ENCODE assay signal across 8 cellular contexts in genomic region chr17:32445075-32445427, GRCh38. TPM values are rescaled to one million over a fixed set of nuclear protein-coding genes. Genes with fewer than 3 reads are reported as not detected.
DNase-seq lines count a peak whose midpoint lies in the region; ATAC-seq, FAIRE-seq and TF ChIP-seq lines count a peak whose summit lies in the region.

No MANE protein-coding gene starts in this region.

- H3K36me3 ChIP-seq in neural cell (ENCODE audit: insufficient read depth, low read length) (peaks cover 10% of the 10 kb centered on the region), tibial artery (peaks cover 18 to 31% (median 31%) of the 10 kb centered on the region in 3 donors)

- H3K27me3 ChIP-seq in neural cell (ENCODE audit: insufficient read depth, low read depth, low read length) (no peaks in the 10 kb centered on the region), tibial artery (no peaks in the 10 kb centered on the region)

- H2AFZ ChIP-seq in neural cell (ENCODE audit: low read depth, low read length) = peak overlapping the region; percentile 56

- peak overlapping the region; percentile 88 for H3K9ac ChIP-seq in neural cell (ENCODE audit: low read length)

- DNase-seq in A549 (ENCODE audit: low read depth in 1 of 2, low spot score in 1 of 2) (peak; percentile 61 to 70), fibroblast of peridontal ligament (ENCODE audit: extremely low read depth) (peak; percentile 50), tibial artery (peak in 1 of 2 donors; percentile 28), NCI-H128 (lab: John Stamatoyannopoulos, UW; ENCODE audit: unreplicated experiment) (no peak)
- no peak for DNase-seq in Jurkat, Clone E6-1 (ENCODE audit: low read depth, low spot score)
- DNase-seq in activated CD8-positive, alpha-beta T cell treated with anti-CD3 and anti-CD28 coated beads, Interleukin-2, amount 10 ng/mL, durations not matched to agents 7 days and 5 days = peak; percentile 37

- TF ChIP-seq POLR2A in A549 (IDR thresholded peaks at IDR 0.05; ENCODE audit: low read length) = 0 out of 2 replicates have a peak, but pooled peaks have one; percentile 18

- H3K79me2 ChIP-seq in neural cell (replicated peaks; ENCODE audit: insufficient read depth, low read length) = peaks cover 54% of the 10 kb centered on the region

- H3K4me1 ChIP-seq in A549 (peaks cover 19% of the 10 kb centered on the region), tibial artery (peaks cover 0 to 25% (median 14%) of the 10 kb centered on the region in 4 donors)

- ATAC-seq in A549 (peak; percentile 63 to 76), GM18870 (IDR thresholded peaks at IDR 0.05; ENCODE audit: unreplicated experiment) (peak; percentile 16)
- peak; percentile 11 for ATAC-seq in activated CD8-positive, alpha-beta T cell treated with anti-CD3 and anti-CD28 coated beads, Interleukin-2, amount 10 ng/mL, durations not matched to agents 7 days and 5 days

- no peak for FAIRE-seq in A549 (lab: Jason Lieb, UNC)

- H3K4me3 Mint-ChIP-seq in activated CD8-positive, alpha-beta T cell treated with anti-CD3 and anti-CD28 coated beads, Interleukin-2, amount 10 ng/mL, durations not matched to agents 7 days and 5 days = peak overlapping the region; percentile 82

- no peaks in the 10 kb centered on the region for H3F3A ChIP-seq in neural cell (ENCODE audit: insufficient read depth, low read length, poor library complexity, severe bottlenecking)

- H3K4me1 Mint-ChIP-seq in activated CD8-positive, alpha-beta T cell treated with anti-CD3 and anti-CD28 coated beads, Interleukin-2, amount 10 ng/mL, durations not matched to agents 7 days and 5 days (ENCODE audit: low read depth) = peaks cover 40% of the 10 kb centered on the region

- intact Hi-C loops in tibial artery (cut with DNase I; ENCODE audit: low total_unique reads) = no loop called here

- H3K4me3 ChIP-seq in A549 = peak overlapping the region; percentile 92
- H3K4me3 ChIP-seq in Jurkat, Clone E6-1 (ENCODE audit: low read length) = peak overlapping the region; percentile 95
- H3K4me3 ChIP-seq in neural cell (ENCODE audit: low read length) = peak overlapping the region; percentile 98
- H3K4me3 ChIP-seq in tibial artery = peak overlapping the region; percentile 89 to 97

- POLR2A ChIA-PET in A549 (lab: Yijun Ruan, JAX) = interaction anchor here (0.8 to 2.0 kb wide), 8 partner anchors 10 to 432 kb away, joined by 3 to 7 read pairs (median 3); partner anchors contain the start of genes CDK5R1, MYO1D and ZNF207
- POLR2A ChIA-PET in activated CD8-positive, alpha-beta T cell treated with anti-CD3 and anti-CD28 coated beads, Interleukin-2, amount 10 ng/mL, durations not matched to agents 7 days and 5 days (lab: Charles Lee) = interaction anchor here (0.6 to 1.5 kb wide), 6 partner anchors 16 to 61 kb away, joined by 3 to 4 read pairs (median 4); partner anchors contain the start of gene CDK5R1

- peak overlapping the region; percentile 95 to 97 for H3K27ac ChIP-seq in A549
- peak overlapping the region; percentile 76 for H3K27ac ChIP-seq in neural cell (ENCODE audit: low read length)
- H3K27ac ChIP-seq in tibial artery = peak overlapping the region; percentile 81 to 90

- H3K9me3 Mint-ChIP-seq in activated CD8-positive, alpha-beta T cell treated with anti-CD3 and anti-CD28 coated beads, Interleukin-2, amount 10 ng/mL, durations not matched to agents 7 days and 5 days (ENCODE audit: insufficient read depth) = no peaks in the 10 kb centered on the region

- TF ChIP-seq CTCF in A549 (IDR thresholded peaks at IDR 0.05) (no peak), neural cell (IDR thresholded peaks at IDR 0.05; ENCODE audit: poor library complexity, severe bottlenecking) (no peak), tibial artery (IDR thresholded peaks at IDR 0.05) (no peak)

- H3K4me2 ChIP-seq in A549 (peak overlapping the region; percentile 84), neural cell (ENCODE audit: low read length) (peak overlapping the region; percentile 81)

- H3K9me3 ChIP-seq in A549 (no peaks in the 10 kb centered on the region), neural cell (ENCODE audit: low read length) (no peaks in the 10 kb centered on the region), tibial artery (no peaks in the 10 kb centered on the region)

- TF ChIP-seq EP300 in A549 (IDR thresholded peaks at IDR 0.05) = no peak
- no peak for TF ChIP-seq EP300 in neural cell (conservative IDR thresholded peaks at IDR 0.05; ENCODE audit: poor library complexity, severe bottlenecking)

- peak overlapping the region; percentile 73 for H3K27ac Mint-ChIP-seq in activated CD8-positive, alpha-beta T cell treated with anti-CD3 and anti-CD28 coated beads, Interleukin-2, amount 10 ng/mL, durations not matched to agents 7 days and 5 days

- peaks cover 17% of the 10 kb centered on the region for H3K27me3 Mint-ChIP-seq in activated CD8-positive, alpha-beta T cell treated with anti-CD3 and anti-CD28 coated beads, Interleukin-2, amount 10 ng/mL, durations not matched to agents 7 days and 5 days (ENCODE audit: low read depth)

- H3K9me2 ChIP-seq in neural cell (ENCODE audit: insufficient read depth, low read length) = no peaks in the 10 kb centered on the region

- peaks cover 32% of the 10 kb centered on the region for H3K36me3 Mint-ChIP-seq in activated CD8-positive, alpha-beta T cell treated with anti-CD3 and anti-CD28 coated beads, Interleukin-2, amount 10 ng/mL, durations not matched to agents 7 days and 5 days (ENCODE audit: low read depth)

- 3% methylated on average over 15 of the region's 15 CpGs for WGBS in A549 (ENCODE audit: missing lambda C conversion rate)

- no peaks in the 10 kb centered on the region for H4K20me1 ChIP-seq in neural cell (ENCODE audit: insufficient read depth)

- no peak for TF ChIP-seq RAD21 in A549 (conservative IDR thresholded peaks at IDR 0.05 in 1 of 2, IDR thresholded peaks at IDR 0.05 in 1 of 2)
- no peak for TF ChIP-seq RAD21 in neural cell (conservative IDR thresholded peaks at IDR 0.05)

- CTCF ChIA-PET in A549 (lab: Yijun Ruan, JAX) = interaction anchor here (1.0 to 9.8 kb wide), 21 partner anchors 9 to 310 kb away, joined by 3 to 138 read pairs (median 8); partner anchors contain the start of gene C17orf75
- CTCF ChIA-PET in activated CD8-positive, alpha-beta T cell treated with anti-CD3 and anti-CD28 coated beads, Interleukin-2, amount 10 ng/mL, durations not matched to agents 7 days and 5 days (lab: Charles Lee) = interaction anchor here (0.9 to 7.0 kb wide), 13 partner anchors 13 to 432 kb away, joined by 3 to 102 read pairs (median 5); partner anchors contain the start of gene MYO1D

TF ChIP-seq in A549, 52 proteins besides CTCF, POLR2A, EP300 and RAD21 (continues in another document):
- TF ChIP-seq MAX (IDR thresholded peaks at IDR 0.05) (0 out of 2 replicates have a peak, but pooled peaks have one; percentile 13), RNF2 (IDR thresholded peaks at IDR 0.05; ENCODE audit: borderline replicate concordance, low read depth) (no peak), HEYL (CRISPR knock-in tag; IDR thresholded peaks at IDR 0.05) (no peak), MAZ (IDR thresholded peaks at IDR 0.05; ENCODE audit: borderline replicate concordance, low read depth, low read length) (no peak), PHF8 (IDR thresholded peaks at IDR 0.05; ENCODE audit: borderline replicate concordance, low read depth) (no peak), RARB (CRISPR knock-in tag; IDR thresholded peaks at IDR 0.05) (no peak), CHD4 (IDR thresholded peaks at IDR 0.05; ENCODE audit: borderline replicate concordance) (no peak), MAFK (IDR thresholded peaks at IDR 0.05; ENCODE audit: partially characterized antibody) (no peak), JUNB (IDR thresholded peaks at IDR 0.05) (no peak)

TF ChIP-seq in neural cell, 6 proteins besides CTCF, POLR2A, EP300 and RAD21 (continues in another document):
- TF ChIP-seq TAF1 (IDR thresholded peaks at IDR 0.05; ENCODE audit: low read depth) = no peak
- TF ChIP-seq MXI1 (conservative IDR thresholded peaks at IDR 0.05; ENCODE audit: poor library complexity, severe bottlenecking) = no peak
- TF ChIP-seq SMC3 (conservative IDR thresholded peaks at IDR 0.05; ENCODE audit: poor library complexity) = no peak
- no peak for TF ChIP-seq EZH2 (IDR thresholded peaks at IDR 0.05; ENCODE audit: borderline replicate concordance, insufficient read depth, low read length, poor library complexity, severe bottlenecking)

RNA-seq across cellular contexts. Expression of gene PSMD11, which starts 0.7 kb away (rescaled TPM):
- 228 and 235 TPM in 2 replicates for polyA plus RNA-seq in A549 (2011; rRNA removed)
- polyA plus RNA-seq in A549 (2012; cell fraction: cytosol; rRNA removed) = 127 and 157 TPM in 2 replicates
- 74.8 and 102 TPM in 2 replicates for polyA plus RNA-seq in A549 (2012; cell fraction: nucleus; rRNA removed)
- polyA plus RNA-seq in A549 (2017; fragmentation: RNase III; extraction: RNeasy Plus Mini Kit Qiagen cat#74134 plus additional on column Dnase treatment) = 186 to 195 TPM (median 194 TPM) in 3 replicates
- 234 and 271 TPM in 2 replicates for polyA minus RNA-seq in A549 (2011; rRNA and poly(A)+ RNA removed)
- polyA plus RNA-seq in Jurkat, Clone E6-1 (2012; ENCODE audit: insufficient read depth, insufficient read length) = 158 TPM
- total RNA-seq in activated CD8-positive, alpha-beta T cell treated with anti-CD3 and anti-CD28 coated beads, Interleukin-2, amount 10 ng/mL, durations not matched to agents 7 days and 5 days = 100 to 1,000 TPM; 100 to 104 TPM
- 43.9 and 54.1 TPM in 2 replicates for polyA plus RNA-seq in neural cell
- 89.0 and 92.8 TPM in 2 replicates for polyA minus RNA-seq in neural cell

RNA-seq across cellular contexts. Expression of gene CDK5R1, which starts 41.7 kb away (rescaled TPM):
- 0.93 and 1.1 TPM in 2 replicates for polyA plus RNA-seq in A549 (2011; rRNA removed)
- 1.2 and 1.8 TPM in 2 replicates for polyA plus RNA-seq in A549 (2012; cell fraction: cytosol; rRNA removed)
- 2.8 and 3.2 TPM in 2 replicates for polyA plus RNA-seq in A549 (2012; cell fraction: nucleus; rRNA removed)
- 2.4 to 3.0 TPM (median 2.8 TPM) in 3 replicates for polyA plus RNA-seq in A549 (2017; fragmentation: RNase III; extraction: RNeasy Plus Mini Kit Qiagen cat#74134 plus additional on column Dnase treatment)
- polyA minus RNA-seq in A549 (2011; rRNA and poly(A)+ RNA removed) = 0.62 and 0.88 TPM in 2 replicates
- 5.6 TPM for polyA plus RNA-seq in Jurkat, Clone E6-1 (2012; ENCODE audit: insufficient read depth, insufficient read length)
- total RNA-seq in activated CD8-positive, alpha-beta T cell treated with anti-CD3 and anti-CD28 coated beads, Interleukin-2, amount 10 ng/mL, durations not matched to agents 7 days and 5 days = 1 to 10 TPM; 5.8 to 6.5 TPM
- polyA plus RNA-seq in neural cell = 199 and 213 TPM in 2 replicates
- polyA minus RNA-seq in neural cell = 271 and 294 TPM in 2 replicates

Comparison
In these comparisons a context has a peak if more than half of its experiments do, and no peak if none do; other contexts are left out.
1. ATAC-seq: peak in every context shown above with its lines; median percentile 70 in A549; 16 in GM18870; 11 in activated CD8-positive, alpha-beta T cell treated with anti-CD3 and anti-CD28 coated beads, Interleukin-2, amount 10 ng/mL, durations not matched to agents 7 days and 5 days.
2. DNase-seq: peak in A549 (2 of 2), activated CD8-positive, alpha-beta T cell treated with anti-CD3 and anti-CD28 coated beads, Interleukin-2, amount 10 ng/mL, durations not matched to agents 7 days and 5 days (single experiment) and fibroblast of peridontal ligament (single experiment); none in Jurkat, Clone E6-1 (single experiment) and NCI-H128 (single experiment).
3. RNA of gene CDK5R1, which starts 41.7 kb away (polyA plus RNA-seq): 199 to 213 TPM in neural cell; 0.93 to 3.2 TPM in A549; every median in the first group is over 10 times any median in the second.
4. Peak in every context shown above with its lines, with median percentiles within 50 percentile points of each other: H3K27ac ChIP-seq and H3K4me3 ChIP-seq.